In the genomic region with DNA sequence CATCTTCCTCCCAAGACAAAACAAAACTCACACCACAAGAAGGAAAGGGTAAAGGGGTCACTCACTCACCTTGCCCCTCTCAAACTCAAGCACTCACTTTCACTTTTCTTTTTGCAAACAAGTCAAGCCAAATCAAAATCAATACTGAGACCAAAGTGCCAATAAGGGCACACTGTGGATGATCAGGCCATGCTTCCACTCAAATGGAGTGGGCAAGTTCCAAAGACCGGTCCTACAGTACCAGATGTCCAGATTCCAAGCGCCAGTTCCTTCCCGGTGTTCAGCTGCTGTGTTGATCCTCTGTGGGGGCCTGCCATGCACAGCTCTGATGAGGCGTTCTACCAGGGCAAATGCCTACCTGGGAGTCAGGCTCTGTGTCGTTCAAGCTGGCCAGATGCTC, we compare ENCODE assay signal across 1 cellular context.
TF ChIP-seq lines count a peak whose summit lies in the region.

No MANE protein-coding gene starts in this region.

TF ChIP-seq in HepG2, 621 proteins besides CTCF, POLR2A, EP300 and RAD21 (continued from another document):
- TF ChIP-seq ZBTB7A (CRISPR knock-in tag; IDR thresholded peaks at IDR 0.05) (no peak), FOXJ3 (CRISPR knock-in tag; IDR thresholded peaks at IDR 0.05; ENCODE audit: borderline replicate concordance) (no peak), ZSCAN29 (CRISPR knock-in tag; conservative IDR thresholded peaks at IDR 0.05) (no peak), TEAD3 (CRISPR knock-in tag; optimal IDR thresholded peaks at IDR 0.05; ENCODE audit: borderline replicate concordance) (no peak), ZFP37 (CRISPR knock-in tag; IDR thresholded peaks at IDR 0.05; ENCODE audit: borderline replicate concordance) (no peak), ZNF484 (CRISPR knock-in tag; IDR thresholded peaks at IDR 0.05; ENCODE audit: borderline replicate concordance, low read depth) (no peak), REXO4 (CRISPR knock-in tag; IDR thresholded peaks at IDR 0.05; ENCODE audit: borderline replicate concordance) (no peak)
- TF ChIP-seq, protein P1, sequence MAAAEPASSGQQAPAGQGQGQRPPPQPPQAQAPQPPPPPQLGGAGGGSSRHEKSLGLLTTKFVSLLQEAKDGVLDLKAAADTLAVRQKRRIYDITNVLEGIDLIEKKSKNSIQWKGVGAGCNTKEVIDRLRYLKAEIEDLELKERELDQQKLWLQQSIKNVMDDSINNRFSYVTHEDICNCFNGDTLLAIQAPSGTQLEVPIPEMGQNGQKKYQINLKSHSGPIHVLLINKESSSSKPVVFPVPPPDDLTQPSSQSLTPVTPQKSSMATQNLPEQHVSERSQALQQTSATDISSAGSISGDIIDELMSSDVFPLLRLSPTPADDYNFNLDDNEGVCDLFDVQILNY (CRISPR knock-in tag; conservative IDR thresholded peaks at IDR 0.05), result no peak
- TF ChIP-seq, protein P2, sequence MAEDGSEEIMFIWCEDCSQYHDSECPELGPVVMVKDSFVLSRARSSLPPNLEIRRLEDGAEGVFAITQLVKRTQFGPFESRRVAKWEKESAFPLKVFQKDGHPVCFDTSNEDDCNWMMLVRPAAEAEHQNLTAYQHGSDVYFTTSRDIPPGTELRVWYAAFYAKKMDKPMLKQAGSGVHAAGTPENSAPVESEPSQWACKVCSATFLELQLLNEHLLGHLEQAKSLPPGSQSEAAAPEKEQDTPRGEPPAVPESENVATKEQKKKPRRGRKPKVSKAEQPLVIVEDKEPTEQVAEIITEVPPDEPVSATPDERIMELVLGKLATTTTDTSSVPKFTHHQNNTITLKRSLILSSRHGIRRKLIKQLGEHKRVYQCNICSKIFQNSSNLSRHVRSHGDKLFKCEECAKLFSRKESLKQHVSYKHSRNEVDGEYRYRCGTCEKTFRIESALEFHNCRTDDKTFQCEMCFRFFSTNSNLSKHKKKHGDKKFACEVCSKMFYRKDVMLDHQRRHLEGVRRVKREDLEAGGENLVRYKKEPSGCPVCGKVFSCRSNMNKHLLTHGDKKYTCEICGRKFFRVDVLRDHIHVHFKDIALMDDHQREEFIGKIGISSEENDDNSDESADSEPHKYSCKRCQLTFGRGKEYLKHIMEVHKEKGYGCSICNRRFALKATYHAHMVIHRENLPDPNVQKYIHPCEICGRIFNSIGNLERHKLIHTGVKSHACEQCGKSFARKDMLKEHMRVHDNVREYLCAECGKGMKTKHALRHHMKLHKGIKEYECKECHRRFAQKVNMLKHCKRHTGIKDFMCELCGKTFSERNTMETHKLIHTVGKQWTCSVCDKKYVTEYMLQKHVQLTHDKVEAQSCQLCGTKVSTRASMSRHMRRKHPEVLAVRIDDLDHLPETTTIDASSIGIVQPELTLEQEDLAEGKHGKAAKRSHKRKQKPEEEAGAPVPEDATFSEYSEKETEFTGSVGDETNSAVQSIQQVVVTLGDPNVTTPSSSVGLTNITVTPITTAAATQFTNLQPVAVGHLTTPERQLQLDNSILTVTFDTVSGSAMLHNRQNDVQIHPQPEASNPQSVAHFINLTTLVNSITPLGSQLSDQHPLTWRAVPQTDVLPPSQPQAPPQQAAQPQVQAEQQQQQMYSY (CRISPR knock-in tag; IDR thresholded peaks at IDR 0.05), result no peak
TF ChIP-seq in HepG2: peak in this region for 0.
